Comparison of ENCODE assay signal across 11 cellular contexts in the genomic region with DNA sequence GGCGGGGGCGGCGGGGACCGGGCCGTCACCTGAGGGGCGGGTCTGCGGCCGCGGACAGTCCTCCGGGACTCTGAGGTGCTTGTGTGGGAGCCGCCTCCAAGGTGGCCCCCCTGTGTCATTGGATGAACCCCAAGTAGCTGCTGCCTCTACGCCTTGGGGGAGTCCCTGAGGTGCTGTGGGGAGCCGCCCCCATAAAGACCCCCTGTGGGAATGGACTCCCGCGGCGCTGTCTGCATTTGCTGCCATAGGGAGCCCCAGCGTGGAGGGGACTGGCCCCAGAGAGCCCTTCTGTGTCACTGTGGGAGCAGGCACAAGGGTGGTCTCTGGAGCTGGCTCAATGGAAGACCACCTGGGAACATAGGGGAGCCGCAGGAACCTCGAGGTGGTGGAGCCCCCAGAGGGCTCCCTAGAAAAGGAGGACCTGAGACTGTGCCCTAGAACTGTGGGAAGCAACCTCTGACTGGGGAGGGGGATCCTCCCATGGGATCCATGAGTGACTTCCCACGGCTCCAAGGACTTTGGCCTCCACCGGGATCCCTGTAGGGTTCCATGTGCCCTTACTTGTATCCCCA. TPM values are rescaled to one million over a fixed set of nuclear protein-coding genes. Genes with fewer than 3 reads are reported as not detected.
A peak's percentile ranks its signal among the peaks of the same experiment; 100 is the strongest.
DNase-seq lines count a peak whose midpoint lies in the region; ATAC-seq and TF ChIP-seq lines count a peak whose summit lies in the region.
"Had no signal": no experiment of that assay in that cellular context is flagged by ENCODE, and none has a peak within 500 bp of the region (broad histone marks: within the 10 kb centered on the region; RNA-seq: fewer than 3 reads in every experiment).

No MANE protein-coding gene starts in this region.

- no peaks in the 10 kb centered on the region for H3K36me3 ChIP-seq in adrenal gland (replicated peaks in 1 of 2)

- DNase-seq in natural killer cell: no peak
- no peak for DNase-seq in natural killer cell treated with Interleukin-12 subunit alpha and Interleukin-12 subunit beta and Interleukin-15 and Interleukin-18, amount 100 ng/mL, for 72 hours (ENCODE audit: low spot score)
- DNase-seq in chondrocyte (ENCODE audit: low spot score): no peak
- no peak for DNase-seq in SKM-1 (lab: John Stamatoyannopoulos, UW; ENCODE audit: unreplicated experiment)
- DNase-seq in adrenal gland: no peak
- no peak for DNase-seq in SHP77 (lab: John Stamatoyannopoulos, UW)
- DNase-seq: DND-41, foreskin keratinocyte, OCI-M1 had no signal

- peaks cover 4 to 7% of the 10 kb centered on the region in 2 donors for H3K4me1 ChIP-seq in adrenal gland (replicated peaks in 1 of 2)

- H3K27me3 Mint-ChIP-seq in natural killer cell (ENCODE audit: low read depth in 2 of 2) (peaks cover 47 to 60% of the 10 kb centered on the region in 2 donors), chondrocyte (ENCODE audit: low read depth) (peaks cover 67% of the 10 kb centered on the region), nephron (ENCODE audit: low read depth) (peaks cover 93% of the 10 kb centered on the region)
- peaks cover 37 to 45% of the 10 kb centered on the region in 2 donors for H3K27me3 Mint-ChIP-seq in natural killer cell treated with Interleukin-12 subunit alpha and Interleukin-12 subunit beta and Interleukin-15 and Interleukin-18, amount 100 ng/mL, for 72 hours

- H3K36me3 Mint-ChIP-seq in natural killer cell (no peaks in the 10 kb centered on the region), chondrocyte (ENCODE audit: low read depth) (no peaks in the 10 kb centered on the region), nephron (ENCODE audit: low read depth) (no peaks in the 10 kb centered on the region)
- no peaks in the 10 kb centered on the region for H3K36me3 Mint-ChIP-seq in natural killer cell treated with Interleukin-12 subunit alpha and Interleukin-12 subunit beta and Interleukin-15 and Interleukin-18, amount 100 ng/mL, for 72 hours

- intact Hi-C loops in natural killer cell (cut with micrococcal nuclease): no loop called here
- intact Hi-C loops in adrenal gland (cut with DNase I): no loop called here

- H3K27ac Mint-ChIP-seq in natural killer cell (no peak overlapping the region), chondrocyte (ENCODE audit: unreplicated experiment) (no peak overlapping the region), nephron (no peak overlapping the region)
- H3K27ac Mint-ChIP-seq in natural killer cell treated with Interleukin-12 subunit alpha and Interleukin-12 subunit beta and Interleukin-15 and Interleukin-18, amount 100 ng/mL, for 72 hours: no peak overlapping the region

- H3K4me3 ChIP-seq in adrenal gland: peak overlapping the region in 1 of 4 donors; percentile 62

- H3K9me3 Mint-ChIP-seq in natural killer cell (no peaks in the 10 kb centered on the region), chondrocyte (ENCODE audit: low read depth) (no peaks in the 10 kb centered on the region), nephron (no peaks in the 10 kb centered on the region)
- no peaks in the 10 kb centered on the region for H3K9me3 Mint-ChIP-seq in natural killer cell treated with Interleukin-12 subunit alpha and Interleukin-12 subunit beta and Interleukin-15 and Interleukin-18, amount 100 ng/mL, for 72 hours

- no peaks in the 10 kb centered on the region for H3K4me1 Mint-ChIP-seq in natural killer cell
- H3K4me1 Mint-ChIP-seq in natural killer cell treated with Interleukin-12 subunit alpha and Interleukin-12 subunit beta and Interleukin-15 and Interleukin-18, amount 100 ng/mL, for 72 hours (ENCODE audit: low read depth in 2 of 2): peaks cover 0 to 3% of the 10 kb centered on the region in 2 donors
- no peaks in the 10 kb centered on the region for H3K4me1 Mint-ChIP-seq in chondrocyte (ENCODE audit: low read depth)
- peaks cover 9% of the 10 kb centered on the region for H3K4me1 Mint-ChIP-seq in nephron

- ATAC-seq in natural killer cell (peak in 1 of 3 donors; percentile 22), GM18511 (IDR thresholded peaks at IDR 0.05; ENCODE audit: unreplicated experiment) (no peak)
- no peak for ATAC-seq in natural killer cell treated with Interleukin-12 subunit alpha and Interleukin-12 subunit beta and Interleukin-15 and Interleukin-18, amount 100 ng/mL, for 72 hours

- H3K27ac ChIP-seq in adrenal gland: no peak overlapping the region
- H3K27ac ChIP-seq: foreskin keratinocyte had no signal

- no peaks in the 10 kb centered on the region for H3K9me3 ChIP-seq in adrenal gland (replicated peaks in 1 of 3)

- H3K27me3 ChIP-seq in adrenal gland: peaks cover 11% of the 10 kb centered on the region

- H3K4me3 Mint-ChIP-seq in natural killer cell: peak overlapping the region; percentile 32
- no peak overlapping the region for H3K4me3 Mint-ChIP-seq in natural killer cell treated with Interleukin-12 subunit alpha and Interleukin-12 subunit beta and Interleukin-15 and Interleukin-18, amount 100 ng/mL, for 72 hours
- peak overlapping the region; percentile 48 for H3K4me3 Mint-ChIP-seq in chondrocyte (ENCODE audit: unreplicated experiment)
- peak overlapping the region; percentile 63 to 64 (median 63) for H3K4me3 Mint-ChIP-seq in nephron

- TF ChIP-seq CTCF in natural killer cell (IDR thresholded peaks at IDR 0.05) (no peak), chondrocyte (IDR thresholded peaks at IDR 0.05) (no peak), nephron (IDR thresholded peaks at IDR 0.05; ENCODE audit: unreplicated experiment in 3 of 3) (no peak), adrenal gland (IDR thresholded peaks at IDR 0.05) (no peak)

- WGBS in adrenal gland, 4 donors: 11 to 24% (median 13%) methylated on average over 2 to 21 of the region's 21 CpGs

- TF ChIP-seq POLR2A in adrenal gland (IDR thresholded peaks at IDR 0.05): no peak

RNA-seq across cellular contexts. Expression of gene PHF24, which starts 0.4 kb away (rescaled TPM):
- total RNA-seq in natural killer cell (not detected), chondrocyte (0.30 to 1.0 TPM in 2 of 3 replicates, not detected in the other), adrenal gland (1 to 10 TPM in 1 of 8 donors, under 1 TPM in 6, not detected in 1; 0.09 to 1.7 (median 0.18) TPM)
- total RNA-seq in natural killer cell treated with Interleukin-12 subunit alpha and Interleukin-12 subunit beta and Interleukin-15 and Interleukin-18, amount 100 ng/mL, for 72 hours: not detected
- under 1 TPM; 0.13 to 0.16 (median 0.16) TPM for polyA plus RNA-seq in adrenal gland

RNA-seq across cellular contexts. Expression of gene DNAJB5, which starts 31.0 kb away (rescaled TPM):
- total RNA-seq in natural killer cell (1 to 10 TPM; 1.1 to 2.4 (median 1.9) TPM), chondrocyte (10.2 to 17.4 TPM (median 15.2 TPM) in 3 replicates), adrenal gland (10 to 100 TPM in 7 of 8 donors, 1 to 10 TPM in 1; 9.0 to 22.4 (median 14.1) TPM)
- 1 to 10 TPM; 1.7 to 5.0 TPM for total RNA-seq in natural killer cell treated with Interleukin-12 subunit alpha and Interleukin-12 subunit beta and Interleukin-15 and Interleukin-18, amount 100 ng/mL, for 72 hours
- polyA plus RNA-seq in adrenal gland: 10 to 100 TPM; 13.4 to 19.8 (median 16.6) TPM
